ENCODE assay signal across 1 cellular context in genomic region chr1:40919475-40920011, GRCh38.
A peak's percentile ranks its signal among the peaks of the same experiment; 100 is the strongest.
TF ChIP-seq lines count a peak whose summit lies in the region.

No MANE protein-coding gene starts in this region.

TF ChIP-seq in HepG2, 621 proteins besides CTCF, POLR2A, EP300 and RAD21 (continued from another document and continues in another):
- TF ChIP-seq ZNF280D (CRISPR knock-in tag; IDR thresholded peaks at IDR 0.05) (0 out of 2 replicates have a peak, but pooled peaks have one; percentile 40), PBX3 (CRISPR knock-in tag; IDR thresholded peaks at IDR 0.05; ENCODE audit: borderline replicate concordance) (no peak), ZFAT (CRISPR knock-in tag; conservative IDR thresholded peaks at IDR 0.05) (no peak), GATAD2A (CRISPR knock-in tag; IDR thresholded peaks at IDR 0.05) (peak; percentile 99), MED1 (CRISPR knock-in tag; IDR thresholded peaks at IDR 0.05) (peak; percentile 92), ZBTB33 (CRISPR knock-in tag; IDR thresholded peaks at IDR 0.05) (peak; percentile 65), ERF (CRISPR knock-in tag; IDR thresholded peaks at IDR 0.05) (peak; percentile 79; the same call in 1 of the 2 replicates), ZMYM2 (CRISPR knock-in tag; IDR thresholded peaks at IDR 0.05) (peak; percentile 66; the same call in 1 of the 2 replicates), CREB1 (IDR thresholded peaks at IDR 0.05) (peak; percentile 25; the same call in 1 of the 2 replicates), CREB1 (CRISPR knock-in tag; IDR thresholded peaks at IDR 0.05) (no peak), CCDC6 (CRISPR knock-in tag; IDR thresholded peaks at IDR 0.05) (peak; percentile 86; the same call in 1 of the 2 replicates), ZFX (CRISPR knock-in tag; IDR thresholded peaks at IDR 0.05; ENCODE audit: low read depth) (peak; percentile 88), GMEB1 (CRISPR knock-in tag; IDR thresholded peaks at IDR 0.05; ENCODE audit: borderline replicate concordance) (peak; percentile 30; the same call in 1 of the 2 replicates), ATF7-NPFF (CRISPR knock-in tag; IDR thresholded peaks at IDR 0.05; ENCODE audit: low read depth) (peak; percentile 76), ARID3A (IDR thresholded peaks at IDR 0.05; ENCODE audit: low read depth, low read length) (no peak), TEAD2 (CRISPR knock-in tag; IDR thresholded peaks at IDR 0.05) (no peak), KAT2B (IDR thresholded peaks at IDR 0.05; ENCODE audit: borderline replicate concordance, low read depth, low read length) (no peak), MATR3 (CRISPR knock-in tag; IDR thresholded peaks at IDR 0.05) (no peak), MIER3 (CRISPR knock-in tag; IDR thresholded peaks at IDR 0.05; ENCODE audit: borderline replicate concordance) (peak; percentile 68; the same call in 1 of the 2 replicates), RBFOX2 (IDR thresholded peaks at IDR 0.05; ENCODE audit: low read depth, low read length) (0 out of 2 replicates have a peak, but pooled peaks have one; percentile 16), ZGPAT (CRISPR knock-in tag; IDR thresholded peaks at IDR 0.05) (peak; percentile 90), HMGXB4 (CRISPR knock-in tag; IDR thresholded peaks at IDR 0.05; ENCODE audit: borderline replicate concordance in 1 of 2, low read depth in 1 of 2) (peak in 1 of 2 experiments; percentile 57; a peak in 3 of 4 replicates), MEIS1 (CRISPR knock-in tag; IDR thresholded peaks at IDR 0.05; ENCODE audit: borderline replicate concordance) (peak; percentile 95), SOX13 (IDR thresholded peaks at IDR 0.05) (peak; percentile 92; the same call in 1 of the 2 replicates), SOX13 (CRISPR knock-in tag; conservative IDR thresholded peaks at IDR 0.05 in 1 of 2, IDR thresholded peaks at IDR 0.05 in 1 of 2) (peak in 1 of 2 experiments; percentile 97; a peak in 2 of 4 replicates), ARID4A (CRISPR knock-in tag; IDR thresholded peaks at IDR 0.05; ENCODE audit: borderline replicate concordance) (peak; percentile 68; the same call in 1 of the 2 replicates), CBFB (CRISPR knock-in tag; IDR thresholded peaks at IDR 0.05) (peak; percentile 62; the same call in 1 of the 2 replicates), ASH2L (IDR thresholded peaks at IDR 0.05; ENCODE audit: insufficient read length, low read depth, low read length) (peak; percentile 45), ZKSCAN8 (CRISPR knock-in tag; IDR thresholded peaks at IDR 0.05; ENCODE audit: borderline replicate concordance) (peak; percentile 89), ZBTB25 (CRISPR knock-in tag; IDR thresholded peaks at IDR 0.05) (peak; percentile 55; the same call in 1 of the 2 replicates), ZNF343 (CRISPR knock-in tag; IDR thresholded peaks at IDR 0.05) (peak; percentile 95), ZNF580 (CRISPR knock-in tag; IDR thresholded peaks at IDR 0.05; ENCODE audit: borderline replicate concordance, low read depth) (peak; percentile 84; the same call in 1 of the 2 replicates), DMAP1 (CRISPR knock-in tag; IDR thresholded peaks at IDR 0.05) (peak; percentile 84), MED13 (CRISPR knock-in tag; IDR thresholded peaks at IDR 0.05) (0 out of 2 replicates have a peak, but pooled peaks have one; percentile 49)
